Comparison of ENCODE assay signal across 1 cellular context in the genomic region with DNA sequence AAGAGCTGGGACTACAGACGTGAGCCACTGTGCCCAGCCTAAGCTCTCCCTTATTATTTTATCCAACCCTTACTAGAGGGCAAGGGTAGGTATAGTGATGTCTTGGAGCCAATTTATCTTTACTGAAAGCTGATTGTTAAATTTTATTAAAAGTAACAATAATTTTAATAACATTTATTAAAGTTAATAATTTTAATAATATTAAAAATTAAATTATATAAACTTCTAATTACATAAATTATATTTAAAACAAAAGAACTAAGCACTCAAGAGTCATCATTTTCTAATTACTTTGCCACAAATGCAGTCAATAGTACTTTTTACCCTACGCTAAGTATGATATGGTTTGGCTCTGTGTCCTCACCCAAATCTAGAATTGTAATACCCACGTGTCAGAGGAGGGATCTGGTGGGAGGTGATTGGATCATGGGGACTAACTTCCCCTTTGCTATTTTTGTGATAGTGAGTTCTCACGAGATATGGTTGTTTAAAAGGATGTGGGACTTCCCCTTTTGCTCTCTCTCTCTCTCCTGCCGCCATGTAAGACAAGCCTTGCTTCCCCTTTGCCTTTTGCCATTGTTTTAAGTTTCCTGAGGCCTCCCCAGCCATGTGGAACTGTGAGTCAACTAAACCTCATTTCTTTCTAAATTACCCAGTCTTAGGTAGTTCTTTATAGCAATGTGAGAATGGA.
TF ChIP-seq lines count a peak whose summit lies in the region.

No MANE protein-coding gene starts in this region.

TF ChIP-seq in K562, 482 proteins besides CTCF, POLR2A, EP300 and RAD21 (continued from another document):
- TF ChIP-seq, protein P1, sequence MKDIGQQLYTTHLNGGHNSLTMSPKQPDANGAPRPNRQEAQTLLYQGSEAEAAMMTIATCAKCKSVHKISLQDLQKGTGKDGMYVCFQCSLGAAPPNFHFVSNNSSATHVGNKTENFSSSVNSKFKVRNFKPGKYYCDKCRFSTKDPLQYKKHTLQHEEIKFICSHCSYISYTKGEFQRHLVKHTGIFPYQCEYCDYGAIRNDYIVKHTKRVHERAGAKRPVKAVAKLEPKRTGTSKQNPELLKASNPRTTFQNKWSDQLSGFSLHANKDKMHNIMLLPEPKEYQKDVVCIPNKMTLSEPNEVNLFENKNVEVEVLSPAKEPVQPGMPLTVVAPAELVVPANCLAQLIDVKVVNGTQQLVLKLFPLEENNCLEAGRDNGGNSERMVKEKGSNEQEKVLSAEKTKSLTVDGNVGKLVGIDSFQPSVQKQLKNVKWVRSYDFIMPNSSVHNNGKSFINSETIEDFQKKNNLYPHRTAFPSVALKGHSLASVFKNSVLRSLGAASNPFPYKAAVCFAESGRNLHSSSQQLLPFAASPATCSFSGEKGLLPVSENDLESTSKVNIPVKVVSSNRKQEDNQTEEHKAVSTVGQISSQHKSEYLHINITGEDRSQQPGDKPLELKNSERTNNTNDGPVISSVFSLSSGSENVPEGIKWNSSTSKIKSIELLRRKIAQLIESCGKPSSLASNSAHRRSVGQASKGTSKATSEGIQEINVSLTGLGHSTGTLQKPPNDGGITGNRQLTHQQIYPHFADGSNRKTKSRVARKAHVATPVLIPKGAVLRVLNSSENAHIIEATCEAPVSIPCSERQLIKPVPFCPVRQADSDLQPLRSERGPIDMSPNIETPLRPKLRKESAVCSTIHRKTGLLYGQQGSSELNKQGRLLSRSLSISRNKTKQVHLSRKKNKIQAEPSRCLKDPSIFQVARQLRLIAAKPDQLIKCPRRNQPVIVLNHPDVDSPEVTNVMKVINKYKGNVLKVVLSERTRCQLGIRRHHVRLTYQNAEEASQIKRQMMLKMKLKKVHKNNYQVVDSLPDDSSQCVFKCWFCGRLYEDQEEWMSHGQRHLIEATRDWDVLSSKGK (CRISPR knock-in tag; IDR thresholded peaks at IDR 0.05) = no peak
- TF ChIP-seq YY1 (IDR thresholded peaks at IDR 0.05; ENCODE audit: borderline replicate concordance in 1 of 3, control insufficient read depth in 1 of 3, extremely low read depth in 1 of 3, insufficient read depth in 3 of 3, insufficient read length in 1 of 3, insufficient replicate concordance in 2 of 3, low read depth in 1 of 3, low read length in 2 of 3) = peak in 1 of 3 experiments; percentile 25
- no peak for TF ChIP-seq RBM39 (optimal IDR thresholded peaks at IDR 0.05; ENCODE audit: low read depth, low read length)
- TF ChIP-seq MAFK (IDR thresholded peaks at IDR 0.05; ENCODE audit: low read length) = no peak
- no peak for TF ChIP-seq KAT7 (CRISPR knock-in tag; IDR thresholded peaks at IDR 0.05; ENCODE audit: borderline replicate concordance)
- peak; percentile 76 for TF ChIP-seq CHD2 (IDR thresholded peaks at IDR 0.05; ENCODE audit: low read depth, low read length)
- peak; percentile 96 for TF ChIP-seq CC2D1A (IDR thresholded peaks at IDR 0.05)
- no peak for TF ChIP-seq RBBP5 (IDR thresholded peaks at IDR 0.05; ENCODE audit: borderline replicate concordance, insufficient read depth, low read length, poor library complexity, severe bottlenecking)
- peak; percentile 59; the same call in 1 of the 2 replicates for TF ChIP-seq EHMT2 (IDR thresholded peaks at IDR 0.05)
- TF ChIP-seq, protein P2, sequence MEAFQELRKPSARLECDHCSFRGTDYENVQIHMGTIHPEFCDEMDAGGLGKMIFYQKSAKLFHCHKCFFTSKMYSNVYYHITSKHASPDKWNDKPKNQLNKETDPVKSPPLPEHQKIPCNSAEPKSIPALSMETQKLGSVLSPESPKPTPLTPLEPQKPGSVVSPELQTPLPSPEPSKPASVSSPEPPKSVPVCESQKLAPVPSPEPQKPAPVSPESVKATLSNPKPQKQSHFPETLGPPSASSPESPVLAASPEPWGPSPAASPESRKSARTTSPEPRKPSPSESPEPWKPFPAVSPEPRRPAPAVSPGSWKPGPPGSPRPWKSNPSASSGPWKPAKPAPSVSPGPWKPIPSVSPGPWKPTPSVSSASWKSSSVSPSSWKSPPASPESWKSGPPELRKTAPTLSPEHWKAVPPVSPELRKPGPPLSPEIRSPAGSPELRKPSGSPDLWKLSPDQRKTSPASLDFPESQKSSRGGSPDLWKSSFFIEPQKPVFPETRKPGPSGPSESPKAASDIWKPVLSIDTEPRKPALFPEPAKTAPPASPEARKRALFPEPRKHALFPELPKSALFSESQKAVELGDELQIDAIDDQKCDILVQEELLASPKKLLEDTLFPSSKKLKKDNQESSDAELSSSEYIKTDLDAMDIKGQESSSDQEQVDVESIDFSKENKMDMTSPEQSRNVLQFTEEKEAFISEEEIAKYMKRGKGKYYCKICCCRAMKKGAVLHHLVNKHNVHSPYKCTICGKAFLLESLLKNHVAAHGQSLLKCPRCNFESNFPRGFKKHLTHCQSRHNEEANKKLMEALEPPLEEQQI (IDR thresholded peaks at IDR 0.05) = peak; percentile 94
- no peak for TF ChIP-seq ZNF717 (CRISPR knock-in tag; IDR thresholded peaks at IDR 0.05)
- TF ChIP-seq NR4A1 (CRISPR knock-in tag; IDR thresholded peaks at IDR 0.05) = no peak
- TF ChIP-seq NR4A1 (tag; IDR thresholded peaks at IDR 0.05) = no peak
- TF ChIP-seq, protein P3, sequence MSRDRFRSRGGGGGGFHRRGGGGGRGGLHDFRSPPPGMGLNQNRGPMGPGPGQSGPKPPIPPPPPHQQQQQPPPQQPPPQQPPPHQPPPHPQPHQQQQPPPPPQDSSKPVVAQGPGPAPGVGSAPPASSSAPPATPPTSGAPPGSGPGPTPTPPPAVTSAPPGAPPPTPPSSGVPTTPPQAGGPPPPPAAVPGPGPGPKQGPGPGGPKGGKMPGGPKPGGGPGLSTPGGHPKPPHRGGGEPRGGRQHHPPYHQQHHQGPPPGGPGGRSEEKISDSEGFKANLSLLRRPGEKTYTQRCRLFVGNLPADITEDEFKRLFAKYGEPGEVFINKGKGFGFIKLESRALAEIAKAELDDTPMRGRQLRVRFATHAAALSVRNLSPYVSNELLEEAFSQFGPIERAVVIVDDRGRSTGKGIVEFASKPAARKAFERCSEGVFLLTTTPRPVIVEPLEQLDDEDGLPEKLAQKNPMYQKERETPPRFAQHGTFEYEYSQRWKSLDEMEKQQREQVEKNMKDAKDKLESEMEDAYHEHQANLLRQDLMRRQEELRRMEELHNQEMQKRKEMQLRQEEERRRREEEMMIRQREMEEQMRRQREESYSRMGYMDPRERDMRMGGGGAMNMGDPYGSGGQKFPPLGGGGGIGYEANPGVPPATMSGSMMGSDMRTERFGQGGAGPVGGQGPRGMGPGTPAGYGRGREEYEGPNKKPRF (IDR thresholded peaks at IDR 0.05; ENCODE audit: low read depth, low read length) = no peak
- TF ChIP-seq MYBL2 (IDR thresholded peaks at IDR 0.05; ENCODE audit: low read depth) = 0 out of 2 replicates have a peak, but pooled peaks have one; percentile 29
- no peak for TF ChIP-seq MYBL2 (CRISPR knock-in tag; IDR thresholded peaks at IDR 0.05; ENCODE audit: borderline replicate concordance)
- no peak for TF ChIP-seq HDGF (IDR thresholded peaks at IDR 0.05)
